22 cellular contexts compared by ENCODE assay signal in the genomic region with DNA sequence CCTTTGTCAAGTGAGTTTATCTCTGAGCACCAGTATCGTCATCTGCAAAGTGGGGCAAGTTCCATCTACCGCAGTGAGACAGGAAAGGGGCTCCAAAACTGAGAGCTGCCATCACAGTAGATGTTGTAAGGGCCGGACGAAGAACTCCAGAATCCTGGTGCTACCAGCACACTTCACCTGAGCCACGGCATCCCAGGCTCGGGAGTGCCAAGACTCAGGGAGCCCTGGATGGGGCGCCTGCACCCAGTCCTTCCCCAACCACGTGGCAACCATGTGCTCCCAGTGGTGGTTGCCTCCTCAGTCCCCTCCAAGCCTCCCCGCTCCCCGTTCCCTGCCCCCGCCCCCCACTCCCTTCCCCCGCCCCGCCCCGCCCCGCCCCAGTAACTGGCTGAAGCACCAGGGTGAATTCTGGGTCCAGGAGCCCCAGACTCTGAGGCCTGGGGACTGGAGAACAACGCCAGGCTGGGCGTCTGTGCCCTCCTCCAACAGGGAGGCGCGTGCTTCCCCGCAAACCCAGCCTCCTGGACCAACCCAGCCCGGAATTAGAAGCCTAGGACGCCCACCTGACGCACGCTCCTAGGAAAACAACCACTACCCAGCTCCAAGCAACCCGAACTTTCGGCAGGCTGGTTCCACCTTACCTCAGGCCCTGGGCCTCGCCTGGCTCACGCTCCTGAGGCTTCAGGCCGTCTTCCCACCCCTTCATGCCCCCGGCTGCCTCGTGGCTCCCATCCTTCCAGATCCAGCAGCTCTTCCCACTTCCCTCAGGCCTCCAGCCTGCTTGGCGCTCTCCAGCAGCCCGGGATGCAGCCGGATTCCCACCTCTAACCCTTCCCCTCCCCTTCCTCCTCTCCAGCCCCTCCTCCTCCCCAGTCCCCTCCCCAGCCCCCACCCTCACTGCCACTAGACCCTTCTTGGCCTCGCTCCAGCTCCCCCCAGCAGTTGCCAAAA.
A peak's percentile ranks its signal among the peaks of the same experiment; 100 is the strongest.
DNase-seq lines count a peak whose midpoint lies in the region; ATAC-seq, FAIRE-seq and TF ChIP-seq lines count a peak whose summit lies in the region.
"Had no signal": no experiment of that assay in that cellular context is flagged by ENCODE, and none has a peak within 500 bp of the region (broad histone marks: within the 10 kb centered on the region; RNA-seq: fewer than 3 reads in every experiment).

No MANE protein-coding gene starts in this region.

- TF ChIP-seq RAD21 in GM12878 (IDR thresholded peaks at IDR 0.05; ENCODE audit: insufficient read depth, low read depth, low read length), result no peak

- TF ChIP-seq EP300 in GM12878 (IDR thresholded peaks at IDR 0.05; ENCODE audit: borderline replicate concordance in 1 of 2, control insufficient read depth in 1 of 2, low read depth in 2 of 2, low read length in 2 of 2) (no peak), transverse colon (IDR thresholded peaks at IDR 0.05; ENCODE audit: low read depth) (no peak)

- intact Hi-C loops in GM12878 (cut with micrococcal nuclease; ENCODE audit: unreplicated experiment) (no loop called here), transverse colon (cut with DNase I; ENCODE audit: low total_unique reads) (no loop called here)

- no peak overlapping the region for H3K27ac Mint-ChIP-seq in T-helper 2 cell treated with Interferon-gamma antibody and Interleukin-4, amounts not matched to agents 5 μg/mL and 100 μg/mL, for 36 hours
- H3K27ac Mint-ChIP-seq: CD8-positive, alpha-beta T cell had no signal

- no peak overlapping the region for H3K4me3 ChIP-seq in GM12878
- no peak overlapping the region for H3K4me3 ChIP-seq in neuronal stem cell (ENCODE audit: low read length in 2 of 2)
- H3K4me3 ChIP-seq in transverse colon, result no peak overlapping the region
- H3K4me3 ChIP-seq: A549, BLaER1, SK-N-MC had no signal

- H4K20me1 ChIP-seq in GM12878 (ENCODE audit: control insufficient read depth, insufficient read depth), result no peaks in the 10 kb centered on the region
- H4K20me1 ChIP-seq: BLaER1 had no signal

- TF ChIP-seq POLR2A in GM12878 (IDR thresholded peaks at IDR 0.05; ENCODE audit: low read depth, low read length) (no peak), transverse colon (IDR thresholded peaks at IDR 0.05) (no peak)

- no peak overlapping the region for H3K27ac ChIP-seq in GM12878 (ENCODE audit: control insufficient read depth, insufficient read depth)
- H3K27ac ChIP-seq in neuronal stem cell (replicated peaks; ENCODE audit: low read length), result no peak overlapping the region
- no peak overlapping the region for H3K27ac ChIP-seq in transverse colon
- H3K27ac ChIP-seq: A549, BLaER1, KMS-11, SK-N-MC had no signal

- H3K4me3 Mint-ChIP-seq in T-helper 2 cell treated with Interferon-gamma antibody and Interleukin-4, amounts not matched to agents 5 μg/mL and 100 μg/mL, for 36 hours, result no peak overlapping the region
- H3K4me3 Mint-ChIP-seq: CD8-positive, alpha-beta T cell had no signal

- H3K9ac ChIP-seq in GM12878 (ENCODE audit: control insufficient read depth, insufficient read depth, low read length) (no peak overlapping the region), neuronal stem cell (ENCODE audit: low read depth, low read length, poor library complexity) (peak overlapping the region; percentile 24)
- H3K9ac ChIP-seq: BLaER1, KMS-11 had no signal

- no peaks in the 10 kb centered on the region for H3K9me3 Mint-ChIP-seq in T-helper 2 cell treated with Interferon-gamma antibody and Interleukin-4, amounts not matched to agents 5 μg/mL and 100 μg/mL, for 36 hours
- H3K9me3 Mint-ChIP-seq: CD8-positive, alpha-beta T cell had no signal

- no peak overlapping the region for H3K14ac ChIP-seq in neuronal stem cell (ENCODE audit: low read length)

- H3K79me1 ChIP-seq in neuronal stem cell (ENCODE audit: low read depth, low read length), result no peaks in the 10 kb centered on the region

- FAIRE-seq in GM12878 (lab: Jason Lieb, UNC), result no peak
- FAIRE-seq: A549 had no signal

- H2BK5ac ChIP-seq in neuronal stem cell (ENCODE audit: low read length), result no peak overlapping the region

- no peak overlapping the region for H3K4me2 ChIP-seq in GM12878 (ENCODE audit: control insufficient read depth, insufficient read depth)
- no peak overlapping the region for H3K4me2 ChIP-seq in neuronal stem cell (ENCODE audit: insufficient read depth, low read length, poor library complexity, severe bottlenecking)
- H3K4me2 ChIP-seq: A549, BLaER1, KMS-11 had no signal

- in situ Hi-C loops in GM13977 (cut with MboI; ENCODE audit: low pct_unique_long_range_greater_than_20kb, low sequenced_read_pairs, unreplicated experiment) (no loop called here), GM12878 (cut with MboI) (no loop called here), transverse colon (cut with MboI; ENCODE audit: low pct_ligation_motif_present in 1 of 4, low pct_unique_long_range_greater_than_20kb in 1 of 4, low sequenced_read_pairs in 3 of 4) (no loop called here)

- no peak overlapping the region for H3K4ac ChIP-seq in neuronal stem cell (ENCODE audit: low read length)

- POLR2A ChIA-PET in GM12878 (lab: Charles Lee), result interaction anchor here (1.0 kb wide), 1 partner anchor 53 kb away, joined by 3 read pairs; no protein-coding TSS in a partner anchor

- H3K27me3 ChIP-seq in GM12878 (replicated peaks in 1 of 2; ENCODE audit: control insufficient read depth in 2 of 2, insufficient read depth in 2 of 2, low read length in 1 of 2), result no peaks in the 10 kb centered on the region
- peaks cover 0 to 5% (median 0%) of the 10 kb centered on the region in 3 experiments for H3K27me3 ChIP-seq in neuronal stem cell (ENCODE audit: control insufficient read depth in 3 of 3, insufficient read depth in 3 of 3, low read depth in 1 of 3, low read length in 3 of 3)
- H3K27me3 ChIP-seq in transverse colon, result no peaks in the 10 kb centered on the region
- H3K27me3 ChIP-seq: BLaER1 had no signal

- no peaks in the 10 kb centered on the region for H3K79me2 ChIP-seq in GM12878 (ENCODE audit: control insufficient read depth, insufficient read depth, low read length)

- no peak overlapping the region for H2BK12ac ChIP-seq in neuronal stem cell (ENCODE audit: low read length)

- H3K36me3 ChIP-seq in GM12878 (ENCODE audit: control insufficient read depth in 2 of 2, insufficient read depth in 2 of 2, low read length in 1 of 2) (no peaks in the 10 kb centered on the region; a peak in 1 of 4 replicates), neuronal stem cell (replicated peaks in 1 of 2; ENCODE audit: control insufficient read depth in 2 of 2, insufficient read depth in 2 of 2, low read length in 2 of 2) (no peaks in the 10 kb centered on the region), transverse colon (no peaks in the 10 kb centered on the region)
- H3K36me3 ChIP-seq: BLaER1 had no signal

- peak overlapping the region; percentile 56 for H3K18ac ChIP-seq in neuronal stem cell (ENCODE audit: low read length)

- DNase-seq in GM13977 (ENCODE audit: low spot score), result peak; percentile 15
- no peak for DNase-seq in GM12878 (ENCODE audit: low read depth, low spot score)
- DNase-seq in iPS-NIHi7 (ENCODE audit: extremely low spot score), result peak; percentile 63
- DNase-seq in neuronal stem cell (ENCODE audit: low spot score), result no peak
- no peak for DNase-seq in GDM1 (lab: John Stamatoyannopoulos, UW)
- no peak for DNase-seq in T-helper 2 cell treated with Interferon-gamma antibody and Interleukin-4, amounts not matched to agents 5 μg/mL and 100 μg/mL, for 36 hours (ENCODE audit: low spot score)
- DNase-seq in transverse colon, result no peak
- DNase-seq: Calu3; CD8-positive, alpha-beta T cell; GOT3; MV-4-11; NCI-H2107; NCI-H510A; NCI-H748 treated with DMSO at 0.1 percent for 48 hours; NK-92 treated with Interleukin-12 subunit alpha and Interleukin-12 subunit beta, amount 100 ng/mL, for 24 hours; OCI-M1; Right ventricle myocardium superior had no signal

- H2BK15ac ChIP-seq in neuronal stem cell (ENCODE audit: low read length), result peak overlapping the region; percentile 42

- RAD21 ChIA-PET in GM12878 (lab: Charles Lee; ENCODE audit: unreplicated experiment), result no interaction called here

- H3K9me3 ChIP-seq in GM12878 (replicated peaks; ENCODE audit: control insufficient read depth, insufficient read depth, low read length) (no peaks in the 10 kb centered on the region; the same call in 2 of the 3 replicates), neuronal stem cell (replicated peaks in 1 of 2; ENCODE audit: control insufficient read depth in 2 of 2, insufficient read depth in 1 of 2, low read depth in 1 of 2, low read length in 2 of 2) (peaks cover 0 to 2% of the 10 kb centered on the region in 2 donors), transverse colon (no peaks in the 10 kb centered on the region)
- H3K9me3 ChIP-seq: A549 had no signal

- SMC1A ChIA-PET in GM12878 (lab: Charles Lee; ENCODE audit: uncharacterized antibody, unreplicated experiment), result no interaction called here

- ATAC-seq in GM12878 (no peak), GM19463 (IDR thresholded peaks at IDR 0.05; ENCODE audit: unreplicated experiment) (no peak)
- ATAC-seq: A549; CD8-positive, alpha-beta T cell had no signal

- H2AK5ac ChIP-seq in neuronal stem cell (ENCODE audit: low read depth, low read length), result no peak overlapping the region

- no peak overlapping the region for H4K8ac ChIP-seq in neuronal stem cell (ENCODE audit: low read depth, low read length)

- H3K4me1 Mint-ChIP-seq in T-helper 2 cell treated with Interferon-gamma antibody and Interleukin-4, amounts not matched to agents 5 μg/mL and 100 μg/mL, for 36 hours (ENCODE audit: low read depth), result no peaks in the 10 kb centered on the region

- 63% methylated on average over 22 of the region's 35 CpGs for WGBS in GM12878 (ENCODE audit: insufficient coverage, insufficient replicate concordance, low lambda C conversion rate, missing lambda C conversion rate)
- no CpG with 5 or more reads among the region's 35 CpGs for WGBS in neuronal stem cell (ENCODE audit: extremely low coverage in 2 of 2, insufficient read length in 2 of 2, insufficient replicate concordance in 1 of 2), 2 donors
- 60 to 83% methylated on average over 5 to 23 of the region's 35 CpGs for WGBS in transverse colon (ENCODE audit: low coverage in 1 of 2), 2 donors

- BruUV-seq in GM12878 (replicated peaks; lab: Mats Ljungman, UMichigan), result no TSS peak

- H2AFZ ChIP-seq in GM12878 (ENCODE audit: control insufficient read depth, low read depth, low read length), result peak overlapping the region; percentile 12; the same call in 1 of the 2 replicates
- H2AFZ ChIP-seq in neuronal stem cell (ENCODE audit: low read length), result peak overlapping the region; percentile 11

- CTCF ChIA-PET in GM12878 (lab: Yijun Ruan, JAX), result no interaction called here

- no peak for TF ChIP-seq CTCF in GM13977 (IDR thresholded peaks at IDR 0.05; ENCODE audit: extremely low read depth, insufficient read depth, missing control alignments)
- TF ChIP-seq CTCF in GM12878 (IDR thresholded peaks at IDR 0.05 in 2 of 3, conservative IDR thresholded peaks at IDR 0.05 in 1 of 3; ENCODE audit: control insufficient read depth in 2 of 3, extremely low read depth in 1 of 3, insufficient read depth in 1 of 3, low read depth in 3 of 3, low read length in 3 of 3), result no peak
- no peak for TF ChIP-seq CTCF in transverse colon (IDR thresholded peaks at IDR 0.05)

- H3K23ac ChIP-seq in neuronal stem cell (ENCODE audit: low read depth, low read length, poor library complexity), result no peak overlapping the region

- H3K4me1 ChIP-seq in GM12878 (ENCODE audit: control insufficient read depth, insufficient read depth, low read length), result no peaks in the 10 kb centered on the region
- H3K4me1 ChIP-seq in neuronal stem cell (ENCODE audit: control insufficient read depth in 2 of 2, insufficient read depth in 1 of 2, low read depth in 1 of 2, low read length in 2 of 2), result peaks cover 0 to 5% of the 10 kb centered on the region in 2 donors
- H3K4me1 ChIP-seq in transverse colon, result no peaks in the 10 kb centered on the region
- H3K4me1 ChIP-seq: A549, BLaER1 had no signal

- H2BK120ac ChIP-seq in neuronal stem cell (ENCODE audit: low read depth, low read length), result no peak overlapping the region

- peaks cover 14% of the 10 kb centered on the region for H3K27me3 Mint-ChIP-seq in T-helper 2 cell treated with Interferon-gamma antibody and Interleukin-4, amounts not matched to agents 5 μg/mL and 100 μg/mL, for 36 hours (ENCODE audit: low read depth)

- no peaks in the 10 kb centered on the region for H3K36me3 Mint-ChIP-seq in T-helper 2 cell treated with Interferon-gamma antibody and Interleukin-4, amounts not matched to agents 5 μg/mL and 100 μg/mL, for 36 hours (ENCODE audit: low read depth)
- H3K36me3 Mint-ChIP-seq: CD8-positive, alpha-beta T cell had no signal

- no peak overlapping the region for H4K91ac ChIP-seq in neuronal stem cell (ENCODE audit: low read depth, low read length, poor library complexity)

Comparison
In these comparisons a context has a peak if more than half of its experiments do, and no peak if none do; other contexts are left out.
1. DNase-seq: peak in GM13977 (single experiment) and iPS-NIHi7 (single experiment); none in GM12878 (single experiment), neuronal stem cell (single experiment), GDM1 (single experiment), T-helper 2 cell treated with Interferon-gamma antibody and Interleukin-4, amounts not matched to agents 5 μg/mL and 100 μg/mL, for 36 hours (single experiment) and transverse colon (single experiment).